In genomic region chr2:223993634-223994232, GRCh38 we compare ENCODE assay signal across 8 cellular contexts. TPM values are rescaled to one million over a fixed set of nuclear protein-coding genes. Genes with fewer than 3 reads are reported as not detected.
DNase-seq lines count a peak whose midpoint lies in the region; ATAC-seq and TF ChIP-seq lines count a peak whose summit lies in the region.

No MANE protein-coding gene starts in this region.

- 31 to 36% (median 32%) methylated on average over 5 of the region's 5 CpGs for WGBS in stomach, 5 donors

- intact Hi-C loops in CD14-positive monocyte (cut with micrococcal nuclease) = loop anchor here in 1 of 2 donors (5.0 kb wide), 1 partner anchor 289 kb away; no protein-coding TSS in a partner anchor
- intact Hi-C loops in stomach (cut with DNase I; ENCODE audit: low total_unique reads) = no loop called here

- no peak for TF ChIP-seq POLR2A in stomach (IDR thresholded peaks at IDR 0.05)

- no peaks in the 10 kb centered on the region for H3K36me3 Mint-ChIP-seq in CD14-positive monocyte
- no peaks in the 10 kb centered on the region for H3K36me3 Mint-ChIP-seq in activated CD8-positive, alpha-beta memory T cell treated with anti-CD3 and anti-CD28 coated beads, Interleukin-2, amount 10 ng/mL, durations not matched to agents 7 days and 5 days
- H3K36me3 Mint-ChIP-seq in naive thymus-derived CD8-positive, alpha-beta T cell = peaks cover 0 to 19% (median 2%) of the 10 kb centered on the region in 3 donors

- TF ChIP-seq CTCF in CD14-positive monocyte (IDR thresholded peaks at IDR 0.05) = peak; percentile 82
- TF ChIP-seq CTCF in stomach (IDR thresholded peaks at IDR 0.05) = peak in 5 of 7 experiments; percentile 75 to 83 (median 77)

- H3K4me1 Mint-ChIP-seq in CD14-positive monocyte = peaks cover 1% of the 10 kb centered on the region
- peaks cover 11% of the 10 kb centered on the region for H3K4me1 Mint-ChIP-seq in activated CD8-positive, alpha-beta memory T cell treated with anti-CD3 and anti-CD28 coated beads, Interleukin-2, amount 10 ng/mL, durations not matched to agents 7 days and 5 days
- peaks cover 0 to 3% (median under 1%) of the 10 kb centered on the region in 4 donors for H3K4me1 Mint-ChIP-seq in naive thymus-derived CD8-positive, alpha-beta T cell

- no peak overlapping the region for H3K4me3 Mint-ChIP-seq in CD14-positive monocyte
- no peak overlapping the region for H3K4me3 Mint-ChIP-seq in activated CD8-positive, alpha-beta memory T cell treated with anti-CD3 and anti-CD28 coated beads, Interleukin-2, amount 10 ng/mL, durations not matched to agents 7 days and 5 days
- H3K4me3 Mint-ChIP-seq in naive thymus-derived CD8-positive, alpha-beta T cell = no peak overlapping the region

- no peaks in the 10 kb centered on the region for H3K27me3 ChIP-seq in stomach

- ATAC-seq in HG03575 (IDR thresholded peaks at IDR 0.05; ENCODE audit: extremely low read depth, insufficient number of reproducible peaks, low FRiP score, unreplicated experiment) = peak; percentile 65
- ATAC-seq in activated CD8-positive, alpha-beta memory T cell treated with anti-CD3 and anti-CD28 coated beads, Interleukin-2, amount 10 ng/mL, durations not matched to agents 7 days and 5 days = peak; percentile 79
- peak; percentile 66 to 67 for ATAC-seq in naive thymus-derived CD8-positive, alpha-beta T cell

- peaks cover 0 to 12% (median 3%) of the 10 kb centered on the region in 4 donors for H3K4me1 ChIP-seq in stomach

- CTCF ChIA-PET in activated CD8-positive, alpha-beta memory T cell treated with anti-CD3 and anti-CD28 coated beads, Interleukin-2, amount 10 ng/mL, durations not matched to agents 7 days and 5 days (lab: Charles Lee) = interaction anchor here (0.6 to 7.1 kb wide), 32 partner anchors 8 to 743 kb away, joined by 3 to 95 read pairs (median 4); partner anchors contain the start of gene AP1S3

- peak overlapping the region; percentile 83 for H3K27ac ChIP-seq in epithelial cell of prostate
- no peak overlapping the region for H3K27ac ChIP-seq in stomach

- no peak for TF ChIP-seq EP300 in stomach (IDR thresholded peaks at IDR 0.05)

- H3K36me3 ChIP-seq in stomach = no peaks in the 10 kb centered on the region

- POLR2A ChIA-PET in naive thymus-derived CD8-positive, alpha-beta T cell (lab: Charles Lee) = interaction anchor here (1.1 to 1.4 kb wide), 2 partner anchors 23 to 281 kb away, joined by 3 read pairs; no protein-coding TSS in a partner anchor

- H3K9me3 ChIP-seq in stomach = no peaks in the 10 kb centered on the region

- no peak overlapping the region for H3K4me3 ChIP-seq in stomach

- H3K9me3 Mint-ChIP-seq in CD14-positive monocyte = no peaks in the 10 kb centered on the region
- no peaks in the 10 kb centered on the region for H3K9me3 Mint-ChIP-seq in activated CD8-positive, alpha-beta memory T cell treated with anti-CD3 and anti-CD28 coated beads, Interleukin-2, amount 10 ng/mL, durations not matched to agents 7 days and 5 days (ENCODE audit: low read depth)
- H3K9me3 Mint-ChIP-seq in naive thymus-derived CD8-positive, alpha-beta T cell = no peaks in the 10 kb centered on the region

- DNase-seq in CD14-positive monocyte (ENCODE audit: low spot score) (peak; percentile 59), GM19240 (ENCODE audit: insufficient read length, low spot score) (peak; percentile 46), NOMO-1 treated with DMSO at 0.1 percent for 48 hours (lab: John Stamatoyannopoulos, UW; ENCODE audit: unreplicated experiment) (peak; percentile 63), epithelial cell of prostate (ENCODE audit: low read depth, low spot score) (peak; percentile 18), stomach (peak; percentile 70)
- DNase-seq in activated CD8-positive, alpha-beta memory T cell treated with anti-CD3 and anti-CD28 coated beads, Interleukin-2, amount 10 ng/mL, durations not matched to agents 7 days and 5 days = peak; percentile 75
- peak; percentile 16 to 81 (median 58) for DNase-seq in naive thymus-derived CD8-positive, alpha-beta T cell

- no peaks in the 10 kb centered on the region for H3K27me3 Mint-ChIP-seq in CD14-positive monocyte (ENCODE audit: low read depth in 3 of 3)
- H3K27me3 Mint-ChIP-seq in activated CD8-positive, alpha-beta memory T cell treated with anti-CD3 and anti-CD28 coated beads, Interleukin-2, amount 10 ng/mL, durations not matched to agents 7 days and 5 days = no peaks in the 10 kb centered on the region
- H3K27me3 Mint-ChIP-seq in naive thymus-derived CD8-positive, alpha-beta T cell = no peaks in the 10 kb centered on the region

- no peak overlapping the region for H3K27ac Mint-ChIP-seq in CD14-positive monocyte
- no peak overlapping the region for H3K27ac Mint-ChIP-seq in activated CD8-positive, alpha-beta memory T cell treated with anti-CD3 and anti-CD28 coated beads, Interleukin-2, amount 10 ng/mL, durations not matched to agents 7 days and 5 days
- H3K27ac Mint-ChIP-seq in naive thymus-derived CD8-positive, alpha-beta T cell = no peak overlapping the region

RNA-seq across cellular contexts. Expression of gene MRPL44, which starts 36.5 kb away (rescaled TPM):
- polyA plus RNA-seq in CD14-positive monocyte = 10 to 100 TPM; 25.7 to 28.4 TPM
- total RNA-seq in activated CD8-positive, alpha-beta memory T cell treated with anti-CD3 and anti-CD28 coated beads, Interleukin-2, amount 10 ng/mL, durations not matched to agents 7 days and 5 days = 10 to 100 TPM; 30.4 to 34.9 TPM
- 10 to 100 TPM; 26.5 to 30.3 TPM for total RNA-seq in naive thymus-derived CD8-positive, alpha-beta T cell
- polyA plus RNA-seq in naive thymus-derived CD8-positive, alpha-beta T cell = 10 to 100 TPM; 29.3 to 36.4 (median 31.2) TPM
- 10 to 100 TPM in 3 of 5 donors, 1 to 10 TPM in 1, under 1 TPM in 1; 0.87 to 80.8 (median 10.6) TPM for total RNA-seq in stomach
- 10 to 100 TPM; 17.9 to 25.1 (median 20.3) TPM for polyA plus RNA-seq in stomach

RNA-seq across cellular contexts. Expression of gene SERPINE2, which starts 45.4 kb away (rescaled TPM):
- not detected for polyA plus RNA-seq in CD14-positive monocyte
- 1 to 10 TPM; 1.9 to 8.2 TPM for total RNA-seq in activated CD8-positive, alpha-beta memory T cell treated with anti-CD3 and anti-CD28 coated beads, Interleukin-2, amount 10 ng/mL, durations not matched to agents 7 days and 5 days
- 1 to 10 TPM; 2.6 to 3.6 TPM for total RNA-seq in naive thymus-derived CD8-positive, alpha-beta T cell
- 10 to 100 TPM in 1 of 3 donors, 1 to 10 TPM in 2; 4.4 to 17.0 (median 7.2) TPM for polyA plus RNA-seq in naive thymus-derived CD8-positive, alpha-beta T cell
- total RNA-seq in stomach = 10 to 100 TPM in 3 of 5 donors, 1 to 10 TPM in 1, not detected in 1; 5.1 to 27.4 (median 11.5) TPM
- 10 to 100 TPM in 1 of 3 donors, 1 to 10 TPM in 2; 1.8 to 12.9 (median 8.3) TPM for polyA plus RNA-seq in stomach

RNA-seq across cellular contexts. Expression of gene WDFY1, which starts 48.6 kb away (rescaled TPM):
- polyA plus RNA-seq in CD14-positive monocyte (10 to 100 TPM; 31.7 to 40.7 TPM), stomach (10 to 100 TPM in 2 of 3 donors, 1 to 10 TPM in 1; 8.2 to 17.9 (median 13.5) TPM)
- 10 to 100 TPM; 29.2 to 55.0 TPM for total RNA-seq in activated CD8-positive, alpha-beta memory T cell treated with anti-CD3 and anti-CD28 coated beads, Interleukin-2, amount 10 ng/mL, durations not matched to agents 7 days and 5 days
- total RNA-seq in naive thymus-derived CD8-positive, alpha-beta T cell = 10 to 100 TPM; 31.8 to 32.0 TPM
- polyA plus RNA-seq in naive thymus-derived CD8-positive, alpha-beta T cell = 10 to 100 TPM; 15.7 to 24.1 (median 19.1) TPM
- 100 to 1,000 TPM in 1 of 5 donors, 10 to 100 TPM in 4; 29.0 to 134 (median 94.5) TPM for total RNA-seq in stomach

Comparison
In these comparisons a context has a peak if more than half of its experiments do, and no peak if none do; other contexts are left out.
1. DNase-seq: peak in every context shown above with its lines; median percentile 75 in activated CD8-positive, alpha-beta memory T cell treated with anti-CD3 and anti-CD28 coated beads, Interleukin-2, amount 10 ng/mL, durations not matched to agents 7 days and 5 days; 70 in stomach; 63 in NOMO-1 treated with DMSO at 0.1 percent for 48 hours; 59 in CD14-positive monocyte; 58 in naive thymus-derived CD8-positive, alpha-beta T cell; 46 in GM19240; 18 in epithelial cell of prostate.